ENCODE assay signal across 8 cellular contexts in the genomic region with DNA sequence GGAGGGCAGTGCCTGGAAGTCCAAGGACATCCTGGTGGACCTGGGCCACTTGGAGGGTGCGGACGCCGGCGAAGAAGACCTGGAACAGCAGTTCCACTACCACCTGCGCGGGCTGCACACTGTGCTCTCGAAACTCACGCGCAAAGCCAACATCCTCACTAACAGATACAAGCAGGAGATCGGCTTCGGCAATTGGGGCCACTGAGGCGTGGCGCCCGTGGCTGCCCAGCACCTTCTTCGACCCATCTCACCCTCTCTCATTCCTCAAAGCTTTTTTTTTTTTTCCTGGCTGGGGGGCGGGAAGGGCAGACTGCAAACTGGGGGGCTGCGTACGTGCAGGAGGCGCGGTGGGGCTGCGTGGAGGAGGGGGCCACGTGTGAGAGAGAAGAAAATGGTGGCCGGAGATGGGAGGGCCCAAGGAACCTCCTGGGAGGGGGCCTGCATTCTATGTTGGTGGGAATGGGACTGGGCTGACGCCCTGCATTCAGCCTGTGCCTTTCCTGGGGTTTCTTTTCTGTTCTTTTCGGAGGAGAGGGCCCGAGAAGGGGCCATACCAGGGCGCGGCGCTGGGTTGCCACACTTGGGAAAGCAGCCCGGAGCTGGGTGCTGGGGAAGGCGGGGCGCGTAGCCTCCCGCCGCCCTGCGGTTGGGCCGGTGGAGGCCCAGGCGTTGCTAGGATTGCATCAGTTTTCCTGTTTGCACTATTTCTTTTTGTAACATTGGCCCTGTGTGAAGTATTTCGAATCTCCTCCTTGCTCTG. TPM values are rescaled to one million over a fixed set of nuclear protein-coding genes. Genes with fewer than 3 reads are reported as not detected.
DNase-seq lines count a peak whose midpoint lies in the region; ATAC-seq and TF ChIP-seq lines count a peak whose summit lies in the region.

No MANE protein-coding gene starts in this region.

- CTCF ChIA-PET in Calu3 (lab: Charles Lee), result interaction anchor here (0.9 to 1.4 kb wide), 2 partner anchors 182 to 212 kb away, joined by 3 to 6 read pairs; no protein-coding TSS in a partner anchor

- H3K27me3 Mint-ChIP-seq in Calu3 (ENCODE audit: unreplicated experiment), result no peaks in the 10 kb centered on the region
- H3K27me3 Mint-ChIP-seq in activated T-cell treated with anti-CD3 and anti-CD28 coated beads, Interleukin-2, amount 50 U/mL, for 24 hours, result peaks cover 11% of the 10 kb centered on the region
- no peaks in the 10 kb centered on the region for H3K27me3 Mint-ChIP-seq in stimulated activated naive CD8-positive, alpha-beta T cell treated with anti-CD3 and anti-CD28 coated beads, Interleukin-15, amount 100 ng/mL, for 72 hours

- BruUV-seq in Calu3 (replicated peaks; lab: Mats Ljungman, UMichigan), result no TSS peak

- no peaks in the 10 kb centered on the region for H3K4me1 ChIP-seq in muscle layer of colon (ENCODE audit: insufficient read depth, low read length)

- intact Hi-C loops in Calu3 (cut with micrococcal nuclease; ENCODE audit: unreplicated experiment), result loop anchor here (2.0 to 5.0 kb wide), 3 partner anchors 77 to 211 kb away; no protein-coding TSS in a partner anchor

- DNase-seq in Calu3, result peak; percentile 68
- peak; percentile 85 for DNase-seq in NOMO-1 treated with DMSO at 0.1 percent for 48 hours (lab: John Stamatoyannopoulos, UW; ENCODE audit: unreplicated experiment)
- DNase-seq in activated T-cell treated with anti-CD3 and anti-CD28 coated beads, Interleukin-2, amount 50 U/mL, for 24 hours, result peak; percentile 79
- DNase-seq in erythroblast (lab: John Stamatoyannopoulos, UW), result peak; percentile 85 to 90
- peak; percentile 70 to 82 for DNase-seq in stimulated activated naive CD8-positive, alpha-beta T cell treated with anti-CD3 and anti-CD28 coated beads, Interleukin-15, amount 100 ng/mL, for 72 hours

- TF ChIP-seq CTCF in Calu3 (IDR thresholded peaks at IDR 0.05; ENCODE audit: unreplicated experiment), result no peak

- H3K4me3 ChIP-seq in muscle layer of colon (ENCODE audit: low read depth in 1 of 2, low read length in 2 of 2), result peak overlapping the region; percentile 44 to 67

- H3K9me3 Mint-ChIP-seq in Calu3 (ENCODE audit: low read depth, unreplicated experiment), result no peaks in the 10 kb centered on the region
- H3K9me3 Mint-ChIP-seq in activated T-cell treated with anti-CD3 and anti-CD28 coated beads, Interleukin-2, amount 50 U/mL, for 24 hours, result no peaks in the 10 kb centered on the region
- H3K9me3 Mint-ChIP-seq in stimulated activated naive CD8-positive, alpha-beta T cell treated with anti-CD3 and anti-CD28 coated beads, Interleukin-15, amount 100 ng/mL, for 72 hours, result no peaks in the 10 kb centered on the region

- peak overlapping the region; percentile 97 for H3K4me3 Mint-ChIP-seq in Calu3 (ENCODE audit: low read depth, unreplicated experiment)
- peak overlapping the region; percentile 94 for H3K4me3 Mint-ChIP-seq in activated T-cell treated with anti-CD3 and anti-CD28 coated beads, Interleukin-2, amount 50 U/mL, for 24 hours
- peak overlapping the region; percentile 95 to 96 for H3K4me3 Mint-ChIP-seq in stimulated activated naive CD8-positive, alpha-beta T cell treated with anti-CD3 and anti-CD28 coated beads, Interleukin-15, amount 100 ng/mL, for 72 hours

- H3K36me3 Mint-ChIP-seq in Calu3 (ENCODE audit: insufficient read depth, unreplicated experiment), result peaks cover 67% of the 10 kb centered on the region
- peaks cover 59% of the 10 kb centered on the region for H3K36me3 Mint-ChIP-seq in activated T-cell treated with anti-CD3 and anti-CD28 coated beads, Interleukin-2, amount 50 U/mL, for 24 hours (ENCODE audit: low read depth)

- peak overlapping the region; percentile 65 for H3K9ac ChIP-seq in muscle layer of colon (ENCODE audit: low read length)

- no peaks in the 10 kb centered on the region for H3K36me3 ChIP-seq in muscle layer of colon (ENCODE audit: insufficient read depth, low read length)

- no peaks in the 10 kb centered on the region for H3K9me3 ChIP-seq in muscle layer of colon (ENCODE audit: low read length)

- H3K27ac Mint-ChIP-seq in Calu3 (ENCODE audit: unreplicated experiment), result peak overlapping the region; percentile 99
- peak overlapping the region; percentile 94 for H3K27ac Mint-ChIP-seq in activated T-cell treated with anti-CD3 and anti-CD28 coated beads, Interleukin-2, amount 50 U/mL, for 24 hours
- H3K27ac Mint-ChIP-seq in stimulated activated naive CD8-positive, alpha-beta T cell treated with anti-CD3 and anti-CD28 coated beads, Interleukin-15, amount 100 ng/mL, for 72 hours, result peak overlapping the region; percentile 99 to 100

- peaks cover 0 to 7% of the 10 kb centered on the region in 2 donors for H3K27me3 ChIP-seq in muscle layer of colon (ENCODE audit: control insufficient read depth in 1 of 2, insufficient read depth in 2 of 2, low read length in 2 of 2)

- ATAC-seq in HG02798 (IDR thresholded peaks at IDR 0.05; ENCODE audit: poor library complexity, unreplicated experiment) (peak; percentile 30), HG03159 (IDR thresholded peaks at IDR 0.05; ENCODE audit: unreplicated experiment) (no peak)
- ATAC-seq in stimulated activated naive CD8-positive, alpha-beta T cell treated with anti-CD3 and anti-CD28 coated beads, Interleukin-15, amount 100 ng/mL, for 72 hours, result peak; percentile 56

- H3K27ac ChIP-seq in muscle layer of colon (ENCODE audit: low read depth, low read length), result peak overlapping the region; percentile 79

- H3K4me1 Mint-ChIP-seq in Calu3 (ENCODE audit: low read depth, unreplicated experiment), result peaks cover 9% of the 10 kb centered on the region
- H3K4me1 Mint-ChIP-seq in activated T-cell treated with anti-CD3 and anti-CD28 coated beads, Interleukin-2, amount 50 U/mL, for 24 hours (ENCODE audit: low read depth), result peaks cover 38% of the 10 kb centered on the region
- H3K4me1 Mint-ChIP-seq in stimulated activated naive CD8-positive, alpha-beta T cell treated with anti-CD3 and anti-CD28 coated beads, Interleukin-15, amount 100 ng/mL, for 72 hours, result peaks cover 16% of the 10 kb centered on the region

- peak; percentile 51 for TF ChIP-seq POLR2A in erythroblast (IDR thresholded peaks at IDR 0.05; ENCODE audit: low read length)

RNA-seq across cellular contexts. Expression of a gene that starts 4.2 kb away (rescaled TPM):
- total RNA-seq in Calu3 (2022), result 46.7 and 53.5 TPM in 2 replicates
